8 cellular contexts compared by ENCODE assay signal in genomic region chr1:184754479-184755225, GRCh38. TPM values are rescaled to one million over a fixed set of nuclear protein-coding genes. Genes with fewer than 3 reads are reported as not detected.
DNase-seq lines count a peak whose midpoint lies in the region; ATAC-seq, FAIRE-seq and TF ChIP-seq lines count a peak whose summit lies in the region.

A gene with protein sequence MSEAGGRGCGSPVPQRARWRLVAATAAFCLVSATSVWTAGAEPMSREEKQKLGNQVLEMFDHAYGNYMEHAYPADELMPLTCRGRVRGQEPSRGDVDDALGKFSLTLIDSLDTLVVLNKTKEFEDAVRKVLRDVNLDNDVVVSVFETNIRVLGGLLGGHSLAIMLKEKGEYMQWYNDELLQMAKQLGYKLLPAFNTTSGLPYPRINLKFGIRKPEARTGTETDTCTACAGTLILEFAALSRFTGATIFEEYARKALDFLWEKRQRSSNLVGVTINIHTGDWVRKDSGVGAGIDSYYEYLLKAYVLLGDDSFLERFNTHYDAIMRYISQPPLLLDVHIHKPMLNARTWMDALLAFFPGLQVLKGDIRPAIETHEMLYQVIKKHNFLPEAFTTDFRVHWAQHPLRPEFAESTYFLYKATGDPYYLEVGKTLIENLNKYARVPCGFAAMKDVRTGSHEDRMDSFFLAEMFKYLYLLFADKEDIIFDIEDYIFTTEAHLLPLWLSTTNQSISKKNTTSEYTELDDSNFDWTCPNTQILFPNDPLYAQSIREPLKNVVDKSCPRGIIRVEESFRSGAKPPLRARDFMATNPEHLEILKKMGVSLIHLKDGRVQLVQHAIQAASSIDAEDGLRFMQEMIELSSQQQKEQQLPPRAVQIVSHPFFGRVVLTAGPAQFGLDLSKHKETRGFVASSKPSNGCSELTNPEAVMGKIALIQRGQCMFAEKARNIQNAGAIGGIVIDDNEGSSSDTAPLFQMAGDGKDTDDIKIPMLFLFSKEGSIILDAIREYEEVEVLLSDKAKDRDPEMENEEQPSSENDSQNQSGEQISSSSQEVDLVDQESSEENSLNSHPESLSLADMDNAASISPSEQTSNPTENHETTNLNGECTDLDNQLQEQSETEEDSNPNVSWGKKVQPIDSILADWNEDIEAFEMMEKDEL (minus strand): TSS chr1:184754858. CDS start chr1:184754646, 212 bp downstream.

- DNase-seq in Ammon's horn (ENCODE audit: low spot score) (peak; percentile 100), GM19238 (ENCODE audit: insufficient read length, low spot score) (peak; percentile 89), NCI-H524 (lab: John Stamatoyannopoulos, UW) (peak; percentile 97 to 99), choroid plexus epithelial cell (ENCODE audit: low read depth) (peak; percentile 100), kidney (peak; percentile 100)
- peak; percentile 98 for DNase-seq in activated CD4-positive, alpha-beta T cell treated with anti-CD3 and anti-CD28 coated beads for 36 hours
- peak; percentile 97 for DNase-seq in stimulated activated CD4-positive, alpha-beta T cell treated with anti-CD3 and anti-CD28 coated beads, Interleukin-15, amount 100 ng/mL, for 24 hours

- peak within 1 kb of the TSS; percentile 99 for H3K4me3 ChIP-seq in choroid plexus epithelial cell (ENCODE audit: low read depth, low read length)
- H3K4me3 ChIP-seq in kidney (ENCODE audit: low read length in 2 of 2): peak within 1 kb of the TSS; percentile 93 to 97

- peaks cover 3% of the 10 kb centered on the region for H3K27me3 Mint-ChIP-seq in activated CD4-positive, alpha-beta T cell treated with anti-CD3 and anti-CD28 coated beads for 36 hours

- H3K4me1 ChIP-seq in kidney (ENCODE audit: control insufficient read depth in 1 of 2, insufficient read depth in 1 of 2, low read depth in 1 of 2, low read length in 2 of 2): peaks cover 0 to 7% of the 10 kb centered on the region in 2 donors

- ATAC-seq in HG03442 (IDR thresholded peaks at IDR 0.05; ENCODE audit: unreplicated experiment): peak; percentile 90
- ATAC-seq in activated CD4-positive, alpha-beta T cell treated with anti-CD3 and anti-CD28 coated beads for 36 hours: peak; percentile 95

- FAIRE-seq in kidney (lab: Jason Lieb, UNC): peak; percentile 98

- TF ChIP-seq CTCF in choroid plexus epithelial cell (conservative IDR thresholded peaks at IDR 0.05; ENCODE audit: low read depth, low read length): no peak
- no peak for TF ChIP-seq CTCF in kidney (IDR thresholded peaks at IDR 0.05; ENCODE audit: borderline replicate concordance, extremely low read depth, insufficient read depth)

- no peaks in the 10 kb centered on the region for H3K9me3 ChIP-seq in kidney (ENCODE audit: control insufficient read depth in 1 of 2, low read length in 2 of 2)

- peak within 1 kb of the TSS; percentile 92 to 97 for H3K27ac ChIP-seq in kidney (ENCODE audit: low read depth in 2 of 2, low read length in 2 of 2)

- intact Hi-C loops in activated CD4-positive, alpha-beta T cell treated with anti-CD3 and anti-CD28 coated beads for 36 hours (cut with DNase I, micrococcal nuclease): loop anchor here (1.0 to 10.0 kb wide), 19 partner anchors 11 to 1620 kb away; partner anchors contain the start of genes IVNS1ABP (in 2 of the 2), ODR4 (in 2 of the 2), RNF2 (in 2 of the 2) and SWT1 (in 2 of the 2)
- intact Hi-C loops in kidney (cut with DNase I): no loop called here

- H3K9me3 Mint-ChIP-seq in activated CD4-positive, alpha-beta T cell treated with anti-CD3 and anti-CD28 coated beads for 36 hours (ENCODE audit: low read depth): no peaks in the 10 kb centered on the region

- peaks cover 44% of the 10 kb centered on the region for H3K4me1 Mint-ChIP-seq in activated CD4-positive, alpha-beta T cell treated with anti-CD3 and anti-CD28 coated beads for 36 hours

- no peaks in the 10 kb centered on the region for H3K36me3 ChIP-seq in kidney (ENCODE audit: control insufficient read depth in 1 of 2, insufficient read depth in 2 of 2, low read length in 2 of 2)

- peak within 1 kb of the TSS; percentile 95 for H3K4me3 Mint-ChIP-seq in activated CD4-positive, alpha-beta T cell treated with anti-CD3 and anti-CD28 coated beads for 36 hours

- H3K27ac Mint-ChIP-seq in activated CD4-positive, alpha-beta T cell treated with anti-CD3 and anti-CD28 coated beads for 36 hours: peak within 1 kb of the TSS; percentile 93

- H3K9ac ChIP-seq in kidney (ENCODE audit: low read length in 2 of 2): peak within 1 kb of the TSS; percentile 78 to 81

- POLR2A ChIA-PET in activated CD4-positive, alpha-beta T cell treated with anti-CD3 and anti-CD28 coated beads for 36 hours (lab: Charles Lee): interaction anchor here (0.9 to 1.5 kb wide), 3 partner anchors 128 to 939 kb away, joined by 3 to 4 read pairs (median 3); no protein-coding TSS in a partner anchor

- H3K36me3 Mint-ChIP-seq in activated CD4-positive, alpha-beta T cell treated with anti-CD3 and anti-CD28 coated beads for 36 hours (ENCODE audit: low read depth): peaks cover 2% of the 10 kb centered on the region

- CTCF ChIA-PET in activated CD4-positive, alpha-beta T cell treated with anti-CD3 and anti-CD28 coated beads for 36 hours (lab: Charles Lee): interaction anchor here (2.1 to 2.9 kb wide), 2 partner anchors 11 to 51 kb away, joined by 6 to 10 read pairs; no protein-coding TSS in a partner anchor

RNA-seq across cellular contexts. Expression of the gene that starts here (rescaled TPM):
- 10 to 100 TPM; 14.0 to 15.2 TPM for total RNA-seq in activated CD4-positive, alpha-beta T cell treated with anti-CD3 and anti-CD28 coated beads for 36 hours
- 31.7 TPM for total RNA-seq in kidney
- 9.1 TPM for polyA plus RNA-seq in kidney (ENCODE audit: insufficient read depth, low read depth, low replicate concordance)

Comparison
In these comparisons a context has a peak if more than half of its experiments do, and no peak if none do; other contexts are left out.
1. Peak in every context shown above with its lines: DNase-seq, ATAC-seq, H3K4me3 ChIP-seq and H3K27ac ChIP-seq.